Comparison of ENCODE assay signal across 16 cellular contexts in the genomic region with DNA sequence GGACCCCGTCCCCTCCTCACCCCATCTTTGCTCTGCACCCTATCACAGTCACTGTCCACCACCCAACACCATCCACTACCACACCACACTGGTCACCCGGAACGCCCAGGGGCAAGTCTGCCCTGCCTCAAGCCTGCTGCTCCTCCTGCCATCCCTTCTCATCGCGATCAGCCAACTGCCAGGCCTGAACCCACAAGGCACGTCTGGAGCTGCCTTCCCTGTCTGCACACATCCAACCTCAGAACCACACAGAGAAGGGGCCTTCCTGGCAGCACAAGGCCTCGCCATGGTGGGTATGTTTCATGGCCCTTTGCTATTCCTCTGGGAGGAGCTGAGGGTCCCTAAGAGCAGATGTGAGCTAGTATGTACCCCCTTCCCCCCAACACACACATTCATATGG.
"Had no signal": no experiment of that assay in that cellular context is flagged by ENCODE, and none has a peak within 500 bp of the region (broad histone marks: within the 10 kb centered on the region; RNA-seq: fewer than 3 reads in every experiment).

No MANE protein-coding gene starts in this region.

- H3K4me3 Mint-ChIP-seq: activated CD8-positive, alpha-beta memory T cell treated with anti-CD3 and anti-CD28 coated beads, Interleukin-2, amount 10 ng/mL, durations not matched to agents 7 days and 5 days; activated naive CD8-positive, alpha-beta T cell; central memory CD8-positive, alpha-beta T cell; naive B cell had no signal

- DNase-seq: activated CD4-positive, alpha-beta T cell treated with anti-CD3 and anti-CD28 coated beads, Interleukin-2, amount 50 U/mL, for 4 hours; activated CD8-positive, alpha-beta memory T cell treated with anti-CD3 and anti-CD28 coated beads, Interleukin-2, amount 10 ng/mL, durations not matched to agents 7 days and 5 days; activated effector memory CD4-positive, alpha-beta T cell treated with Interleukin-2 at 50 U/mL for 16 hours; activated T-cell treated with anti-CD3 and anti-CD28 coated beads, Interleukin-2, amount 50 U/mL, for 1 hour; amniotic stem cell; effector memory CD4-positive, alpha-beta T cell; naive B cell; stimulated activated CD4-positive, alpha-beta T cell treated with anti-CD3 and anti-CD28 coated beads, Interleukin-2, amount 100 ng/mL, for 48 hours; stimulated activated naive CD4-positive, alpha-beta T cell; substantia nigra; T-helper 9 cell; transverse colon had no signal

- H3K36me3 ChIP-seq: transverse colon had no signal

- H3K9me3 Mint-ChIP-seq: central memory CD8-positive, alpha-beta T cell; naive B cell had no signal

- H3K36me3 Mint-ChIP-seq: activated naive CD8-positive, alpha-beta T cell; naive B cell had no signal

- H3K27ac ChIP-seq: transverse colon had no signal

- H3K9me3 ChIP-seq: transverse colon had no signal

- H3K27me3 Mint-ChIP-seq: activated CD8-positive, alpha-beta memory T cell treated with anti-CD3 and anti-CD28 coated beads, Interleukin-2, amount 10 ng/mL, durations not matched to agents 7 days and 5 days; activated naive CD8-positive, alpha-beta T cell; central memory CD8-positive, alpha-beta T cell; naive B cell had no signal

- H3K4me3 ChIP-seq: transverse colon had no signal

- ATAC-seq: activated CD4-positive, CD25-positive, alpha-beta regulatory T cell treated with anti-CD3 and anti-CD28 coated beads, Interleukin-2, amount 50 U/mL, for 24 hours; activated CD8-positive, alpha-beta memory T cell treated with anti-CD3 and anti-CD28 coated beads, Interleukin-2, amount 10 ng/mL, durations not matched to agents 7 days and 5 days; left lobe of liver had no signal

- H3K27ac Mint-ChIP-seq: activated CD8-positive, alpha-beta memory T cell treated with anti-CD3 and anti-CD28 coated beads, Interleukin-2, amount 10 ng/mL, durations not matched to agents 7 days and 5 days; activated naive CD8-positive, alpha-beta T cell had no signal

- H3K27me3 ChIP-seq: transverse colon had no signal
